22 cellular contexts compared by ENCODE assay signal in the genomic region with DNA sequence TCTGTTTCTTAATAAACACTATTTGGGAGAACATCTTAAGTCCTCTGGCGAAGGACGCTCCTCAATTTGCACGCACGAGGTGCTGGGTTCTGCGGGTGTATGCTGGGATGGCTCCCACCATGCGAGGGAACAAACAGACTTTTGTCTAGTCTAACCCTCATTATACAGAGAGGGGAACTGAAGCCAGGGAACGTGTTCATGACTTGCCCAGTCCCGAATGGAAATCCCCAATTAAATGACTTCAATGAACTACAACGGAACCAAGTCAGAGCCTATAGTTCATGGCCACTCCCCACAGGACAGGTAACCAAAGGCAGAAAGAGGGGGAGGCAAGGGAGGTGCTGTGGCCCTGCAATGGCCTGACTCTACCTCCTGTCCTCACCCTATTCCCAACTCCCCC. TPM values are rescaled to one million over a fixed set of nuclear protein-coding genes. Genes with fewer than 3 reads are reported as not detected.
A peak's percentile ranks its signal among the peaks of the same experiment; 100 is the strongest.
DNase-seq lines count a peak whose midpoint lies in the region; ATAC-seq, FAIRE-seq and TF ChIP-seq lines count a peak whose summit lies in the region.
"Had no signal": no experiment of that assay in that cellular context is flagged by ENCODE, and none has a peak within 500 bp of the region (broad histone marks: within the 10 kb centered on the region; RNA-seq: fewer than 3 reads in every experiment).

No MANE protein-coding gene starts in this region.

- H4K20me1 ChIP-seq in HepG2 (ENCODE audit: insufficient read depth, low read length) (peaks cover 80% of the 10 kb centered on the region), neural cell (ENCODE audit: insufficient read depth) (no peaks in the 10 kb centered on the region)

- no peak for FAIRE-seq in HepG2 (lab: Jason Lieb, UNC)
- FAIRE-seq: GM12891, GM18507 had no signal

- H3K4me2 ChIP-seq in HepG2 (ENCODE audit: low read depth, low read length) (peak overlapping the region; percentile 9; the same call in 1 of the 2 replicates), neural cell (ENCODE audit: low read length) (no peak overlapping the region)

- in situ Hi-C loops in HepG2 (cut with HindIII; ENCODE audit: extremely low pct_ligation_motif_present, low pct_unique_long_range_greater_than_20kb) = loop anchor here (10.0 kb wide), 1 partner anchor 155 kb away; no protein-coding TSS in a partner anchor

- H3K79me2 ChIP-seq in HepG2 (ENCODE audit: insufficient read depth, low read length) (peaks cover 97% of the 10 kb centered on the region), neural cell (replicated peaks; ENCODE audit: insufficient read depth, low read length) (peaks cover 98% of the 10 kb centered on the region)

- H2AFZ ChIP-seq in HepG2 (ENCODE audit: low read length) (no peak overlapping the region), neural cell (ENCODE audit: low read depth, low read length) (no peak overlapping the region)
- H2AFZ ChIP-seq: GM23248 had no signal

- DNase-seq in HepG2 (ENCODE audit: low spot score) (no peak), right lobe of liver (no peak), tibial nerve (ENCODE audit: low spot score in 2 of 2) (no peak), GM19240 (ENCODE audit: insufficient read length, low spot score) (no peak)
- DNase-seq: 8988T; GF-D8; GM23248; Kasumi-1; MM.1S; NCI-H1105 treated with DMSO at 0.1 percent for 48 hours; NCI-H187; NCI-H446; NK-92 treated with Interleukin-12 subunit alpha and Interleukin-12 subunit beta, amount 100 ng/mL, for 24 hours; OCI-M1; RPMI8226; SIG-M5 had no signal

- intact Hi-C loops in HepG2 (cut with micrococcal nuclease; ENCODE audit: unreplicated experiment) (no loop called here), right lobe of liver (cut with DNase I) (no loop called here)

- H3K9me3 ChIP-seq in HepG2 (ENCODE audit: low read length) = no peaks in the 10 kb centered on the region
- H3K9me3 ChIP-seq in right lobe of liver = no peaks in the 10 kb centered on the region
- no peaks in the 10 kb centered on the region for H3K9me3 ChIP-seq in neural cell (ENCODE audit: low read length)
- no peaks in the 10 kb centered on the region for H3K9me3 ChIP-seq in tibial nerve

- peaks cover 6 to 59% of the 10 kb centered on the region in 2 experiments; a peak in 4 of 5 replicates for H3K36me3 ChIP-seq in HepG2 (replicated peaks in 1 of 2; ENCODE audit: control insufficient read depth in 1 of 2, insufficient read depth in 2 of 2, low read length in 2 of 2)
- peaks cover 0 to 34% (median 6%) of the 10 kb centered on the region in 4 donors for H3K36me3 ChIP-seq in right lobe of liver
- H3K36me3 ChIP-seq in neural cell (ENCODE audit: insufficient read depth, low read length) = no peaks in the 10 kb centered on the region
- H3K36me3 ChIP-seq in tibial nerve = peaks cover 0 to 35% (median 0%) of the 10 kb centered on the region in 3 donors

- 88% methylated on average over 9 of the region's 9 CpGs for WGBS in HepG2 (ENCODE audit: low lambda C conversion rate)
- WGBS in right lobe of liver (ENCODE audit: insufficient coverage, low coverage, low lambda C conversion rate, missing lambda C conversion rate) = 77% methylated on average over 9 of the region's 9 CpGs
- 45 to 51% methylated on average over 9 of the region's 9 CpGs for WGBS in tibial nerve, 2 donors

- ATAC-seq in HepG2 (no peak), right lobe of liver (no peak), esophagus mucosa (peak; percentile 56), HG02884 (IDR thresholded peaks at IDR 0.05; ENCODE audit: unreplicated experiment) (no peak), HG02798 (IDR thresholded peaks at IDR 0.05; ENCODE audit: poor library complexity, unreplicated experiment) (no peak)

- H3K4me3 ChIP-seq in HepG2 (replicated peaks in 1 of 3; ENCODE audit: insufficient read depth in 1 of 3, low read depth in 2 of 3, low read length in 3 of 3) = no peak overlapping the region
- H3K4me3 ChIP-seq in right lobe of liver = no peak overlapping the region
- H3K4me3 ChIP-seq in neural cell (ENCODE audit: low read length) = peak overlapping the region; percentile 15
- no peak overlapping the region for H3K4me3 ChIP-seq in tibial nerve
- H3K4me3 ChIP-seq: GM23248 had no signal

- H3K27me3 ChIP-seq in HepG2 (ENCODE audit: control insufficient read depth in 1 of 2, insufficient read depth in 2 of 2, low read length in 2 of 2) (no peaks in the 10 kb centered on the region), right lobe of liver (no peaks in the 10 kb centered on the region), neural cell (ENCODE audit: insufficient read depth, low read depth, low read length) (no peaks in the 10 kb centered on the region), tibial nerve (no peaks in the 10 kb centered on the region)

- TF ChIP-seq CTCF in HepG2 (CRISPR knock-in tag; IDR thresholded peaks at IDR 0.05) (no peak), right lobe of liver (IDR thresholded peaks at IDR 0.05) (no peak), neural cell (IDR thresholded peaks at IDR 0.05; ENCODE audit: poor library complexity, severe bottlenecking) (no peak), tibial nerve (IDR thresholded peaks at IDR 0.05) (no peak)

- CTCF ChIA-PET in HepG2 (lab: Yijun Ruan, JAX; ENCODE audit: low intra/inter-chr PET ratio, low total read pairs) = no interaction called here

- no peaks in the 10 kb centered on the region for H3K9me2 ChIP-seq in neural cell (ENCODE audit: insufficient read depth, low read length)

- peaks cover 62% of the 10 kb centered on the region for H3K4me1 ChIP-seq in HepG2 (ENCODE audit: insufficient read depth, low read length)
- peaks cover 0 to 25% (median 8%) of the 10 kb centered on the region in 4 donors for H3K4me1 ChIP-seq in right lobe of liver
- H3K4me1 ChIP-seq in tibial nerve = peaks cover 0 to 78% (median 19%) of the 10 kb centered on the region in 4 donors

- no peak overlapping the region for H3K9ac ChIP-seq in HepG2 (ENCODE audit: insufficient read depth, low read depth, low read length)
- no peak overlapping the region for H3K9ac ChIP-seq in neural cell (ENCODE audit: low read length)
- H3K9ac ChIP-seq: GM23248 had no signal

- TF ChIP-seq POLR2A in HepG2 (IDR thresholded peaks at IDR 0.05; ENCODE audit: insufficient read depth in 1 of 2, low read depth in 2 of 2, low read length in 2 of 2) (no peak), right lobe of liver (IDR thresholded peaks at IDR 0.05) (no peak), tibial nerve (IDR thresholded peaks at IDR 0.05) (no peak)

- H3F3A ChIP-seq in neural cell (ENCODE audit: insufficient read depth, low read length, poor library complexity, severe bottlenecking) = peaks cover 13% of the 10 kb centered on the region

- POLR2A ChIA-PET in HepG2 (lab: Yijun Ruan, JAX) = no interaction called here

- BruUV-seq in HepG2 (replicated peaks; lab: Mats Ljungman, UMichigan) = no TSS peak

- no peak overlapping the region for H3K27ac ChIP-seq in HepG2 (ENCODE audit: extremely low read length, insufficient read depth, low read length)
- H3K27ac ChIP-seq in right lobe of liver = no peak overlapping the region
- H3K27ac ChIP-seq in neural cell (ENCODE audit: low read length) = peak overlapping the region; percentile 9
- peak overlapping the region in 3 of 4 donors; percentile 41 to 97 (median 45) for H3K27ac ChIP-seq in tibial nerve
- H3K27ac ChIP-seq: GM23248 had no signal

- TF ChIP-seq RAD21 in HepG2 (CRISPR knock-in tag; IDR thresholded peaks at IDR 0.05) (no peak), neural cell (conservative IDR thresholded peaks at IDR 0.05) (no peak)

- no peak for TF ChIP-seq EP300 in HepG2 (IDR thresholded peaks at IDR 0.05; ENCODE audit: low read depth in 2 of 2, low read length in 2 of 2)
- no peak for TF ChIP-seq EP300 in HepG2 (CRISPR knock-in tag; IDR thresholded peaks at IDR 0.05; ENCODE audit: borderline replicate concordance)
- TF ChIP-seq EP300 in neural cell (conservative IDR thresholded peaks at IDR 0.05; ENCODE audit: poor library complexity, severe bottlenecking) = no peak
- TF ChIP-seq EP300 in tibial nerve (IDR thresholded peaks at IDR 0.05) = peak in 1 of 2 donors; percentile 5

TF ChIP-seq in HepG2, 621 proteins besides CTCF, POLR2A, EP300 and RAD21 (continues in another document):
- TF ChIP-seq RNF2 (conservative IDR thresholded peaks at IDR 0.05; ENCODE audit: low read depth) (no peak), KMT2B (CRISPR knock-in tag; IDR thresholded peaks at IDR 0.05) (no peak), SMYD3 (CRISPR knock-in tag; IDR thresholded peaks at IDR 0.05) (no peak), JUND (CRISPR knock-in tag; IDR thresholded peaks at IDR 0.05) (no peak)

TF ChIP-seq in neural cell, 6 proteins besides CTCF, POLR2A, EP300 and RAD21 (continues in another document):
- TF ChIP-seq SMC3 (conservative IDR thresholded peaks at IDR 0.05; ENCODE audit: poor library complexity) = no peak
- TF ChIP-seq TAF1 (IDR thresholded peaks at IDR 0.05; ENCODE audit: low read depth) = no peak
- no peak for TF ChIP-seq EZH2 (IDR thresholded peaks at IDR 0.05; ENCODE audit: borderline replicate concordance, insufficient read depth, low read length, poor library complexity, severe bottlenecking)

RNA-seq across cellular contexts. Expression of gene TLE1, which starts 9.3 kb away (rescaled TPM):
- total RNA-seq in HepG2 (2016; rRNA removed; fragmentation: Illumina TruSeq; extraction: Trizol) (30.7 and 35.9 TPM in 2 replicates), right lobe of liver (10 to 100 TPM; 31.9 to 62.9 (median 58.0) TPM), esophagus mucosa (12.0 TPM), tibial nerve (100 to 1,000 TPM in 2 of 4 donors, 10 to 100 TPM in 2; 81.8 to 107 (median 94.7) TPM)
- 10.5 and 15.5 TPM in 2 replicates for total RNA-seq in HepG2 (2016; cell fraction: cytosol; rRNA removed; fragmentation: Illumina TruSeq; extraction: Trizol; ENCODE audit: low read depth)
- total RNA-seq in HepG2 (2016; cell fraction: insoluble cytoplasmic fraction; rRNA removed; fragmentation: Illumina TruSeq; extraction: Trizol) = 28.4 and 35.8 TPM in 2 replicates
- 21.3 and 25.1 TPM in 2 replicates for total RNA-seq in HepG2 (2016; cell fraction: membrane; rRNA removed; fragmentation: Illumina TruSeq; extraction: Trizol)
- 32.7 and 35.7 TPM in 2 replicates for total RNA-seq in HepG2 (2016; cell fraction: nucleus; rRNA removed; fragmentation: Illumina TruSeq; extraction: Trizol)
- polyA plus RNA-seq in HepG2 (2011; rRNA removed) (109 and 121 TPM in 2 replicates), neural cell (93.0 and 93.6 TPM in 2 replicates)
- 81.0 and 82.2 TPM in 2 replicates for polyA plus RNA-seq in HepG2 (2011; cell fraction: cytosol; rRNA removed)
- 88.7 and 102 TPM in 2 replicates for polyA plus RNA-seq in HepG2 (2011; cell fraction: nucleus; rRNA removed)
- 76.2 and 83.2 TPM in 2 replicates for polyA plus RNA-seq in HepG2 (2012)
- polyA plus RNA-seq in HepG2 (2016; cell fraction: cytosol; fragmentation: Illumina TruSeq; extraction: Trizol; ENCODE audit: low read depth) = 5.7 and 6.0 TPM in 2 replicates
- 37.9 and 46.7 TPM in 2 replicates for polyA plus RNA-seq in HepG2 (2016; cell fraction: insoluble cytoplasmic fraction; fragmentation: Illumina TruSeq; extraction: Trizol; ENCODE audit: low read depth)
- polyA plus RNA-seq in HepG2 (2016; cell fraction: membrane; fragmentation: Illumina TruSeq; extraction: Trizol; ENCODE audit: low read depth) = 16.5 and 18.0 TPM in 2 replicates
- polyA plus RNA-seq in HepG2 (2016; cell fraction: nucleus; fragmentation: Illumina TruSeq; extraction: Trizol; ENCODE audit: insufficient read depth, low read depth) = 51.4 and 59.9 TPM in 2 replicates
- polyA minus RNA-seq in HepG2 (2011; rRNA and poly(A)+ RNA removed; ENCODE audit: low replicate concordance) = 0.94 and 127 TPM in 2 replicates
- 63.4 and 65.8 TPM in 2 replicates for polyA minus RNA-seq in HepG2 (2011; cell fraction: cytosol; rRNA and poly(A)+ RNA removed)
- polyA minus RNA-seq in HepG2 (2011; cell fraction: nucleus; rRNA and poly(A)+ RNA removed) = 111 and 120 TPM in 2 replicates
- polyA minus RNA-seq in neural cell = 102 and 105 TPM in 2 replicates

Comparison
In these comparisons a context has a peak if more than half of its experiments do, and no peak if none do; other contexts are left out.
1. H3K27ac ChIP-seq: peak in neural cell (single experiment) and tibial nerve (3 of 4); none in HepG2 (single experiment) and right lobe of liver (0 of 3).